ENCODE assay signal across 20 cellular contexts in the genomic region with DNA sequence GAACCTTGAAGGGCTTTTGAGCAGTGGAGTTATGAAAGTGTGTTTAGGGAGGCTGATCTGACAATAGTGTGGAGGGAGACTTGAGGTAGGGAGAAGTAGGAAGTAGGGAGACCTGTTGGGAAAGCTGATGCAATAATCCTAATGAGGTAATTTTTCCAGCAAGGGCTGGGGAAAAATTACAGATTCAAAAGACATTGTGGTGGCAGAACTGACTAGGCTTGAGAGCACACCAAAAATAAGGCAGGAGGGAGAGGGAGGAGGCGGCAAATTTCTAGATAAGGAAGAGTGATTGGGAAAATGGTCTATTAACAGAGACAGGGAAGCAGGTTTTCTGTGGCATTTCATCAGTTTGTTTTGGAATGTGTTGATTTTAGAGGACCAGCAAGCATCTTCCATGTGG. TPM values are rescaled to one million over a fixed set of nuclear protein-coding genes. Genes with fewer than 3 reads are reported as not detected.
DNase-seq lines count a peak whose midpoint lies in the region; ATAC-seq, FAIRE-seq and TF ChIP-seq lines count a peak whose summit lies in the region.
"Had no signal": no experiment of that assay in that cellular context is flagged by ENCODE, and none has a peak within 500 bp of the region (broad histone marks: within the 10 kb centered on the region; RNA-seq: fewer than 3 reads in every experiment).

No MANE protein-coding gene starts in this region.

- no peak overlapping the region for H3K9ac ChIP-seq in kidney (ENCODE audit: low read length in 2 of 2)

- H3K36me3 ChIP-seq in kidney (ENCODE audit: control insufficient read depth in 1 of 2, insufficient read depth in 2 of 2, low read length in 2 of 2), result no peaks in the 10 kb centered on the region
- H3K36me3 ChIP-seq: adrenal gland, gastrocnemius medialis, SJCRH30 had no signal

- H3K9me3 ChIP-seq in kidney (ENCODE audit: control insufficient read depth in 1 of 2, low read length in 2 of 2), result no peaks in the 10 kb centered on the region
- H3K9me3 ChIP-seq: adrenal gland, gastrocnemius medialis, SJCRH30 had no signal

- no peak for FAIRE-seq in kidney (lab: Jason Lieb, UNC)
- FAIRE-seq: GM18507 had no signal

- H3K36me3 Mint-ChIP-seq in stimulated activated naive CD8-positive, alpha-beta T cell treated with anti-CD3 and anti-CD28 coated beads, Interleukin-15, Interleukin-2, amounts not matched to agents 100 ng/mL and 50 ng/mL, for 24 hours (ENCODE audit: low read depth), result no peaks in the 10 kb centered on the region
- no peaks in the 10 kb centered on the region for H3K36me3 Mint-ChIP-seq in glutamatergic neuron (ENCODE audit: unreplicated experiment)

- no peak for ATAC-seq in stimulated activated naive CD8-positive, alpha-beta T cell treated with anti-CD3 and anti-CD28 coated beads, Interleukin-15, amount 100 ng/mL, for 72 hours
- no peak for ATAC-seq in GM21786 (IDR thresholded peaks at IDR 0.05; ENCODE audit: unreplicated experiment)
- ATAC-seq: activated CD4-positive, CD25-positive, alpha-beta regulatory T cell treated with anti-CD3 and anti-CD28 coated beads, Interleukin-2, amount 50 U/mL, for 24 hours; gastrocnemius medialis; right cardiac atrium had no signal

- no peaks in the 10 kb centered on the region for H3K4me1 ChIP-seq in kidney (ENCODE audit: control insufficient read depth in 1 of 2, insufficient read depth in 1 of 2, low read depth in 1 of 2, low read length in 2 of 2)
- H3K4me1 ChIP-seq: adrenal gland, gastrocnemius medialis, SJCRH30 had no signal

- intact Hi-C loops in kidney (cut with DNase I), result no loop called here

- peaks cover 28% of the 10 kb centered on the region for H3K4me1 Mint-ChIP-seq in stimulated activated naive CD8-positive, alpha-beta T cell treated with anti-CD3 and anti-CD28 coated beads, Interleukin-15, Interleukin-2, amounts not matched to agents 100 ng/mL and 50 ng/mL, for 24 hours (ENCODE audit: low read depth)
- H3K4me1 Mint-ChIP-seq in stimulated activated naive CD8-positive, alpha-beta T cell treated with anti-CD3 and anti-CD28 coated beads, Interleukin-15, amount 100 ng/mL, for 72 hours, result peaks cover 33% of the 10 kb centered on the region
- peaks cover 14% of the 10 kb centered on the region for H3K4me1 Mint-ChIP-seq in glutamatergic neuron (ENCODE audit: low read depth, unreplicated experiment)

- no peak for DNase-seq in stimulated activated naive CD8-positive, alpha-beta T cell treated with anti-CD3 and anti-CD28 coated beads, Interleukin-15, amount 100 ng/mL, for 72 hours
- DNase-seq in glutamatergic neuron (no peak), iPS-NIHi11 (ENCODE audit: low spot score) (no peak), kidney (no peak)
- DNase-seq: activated effector memory CD4-positive, alpha-beta T cell treated with Interleukin-2 at 50 U/mL for 16 hours; adrenal gland; DMS79 treated with DMSO at 0.1 percent for 48 hours; gastrocnemius medialis; NCI-H1930; NCI-H510A treated with DMSO at 0.1 percent for 48 hours; right cardiac atrium; SJCRH30 had no signal

- H3K9me3 Mint-ChIP-seq in stimulated activated naive CD8-positive, alpha-beta T cell treated with anti-CD3 and anti-CD28 coated beads, Interleukin-15, Interleukin-2, amounts not matched to agents 100 ng/mL and 50 ng/mL, for 24 hours, result no peaks in the 10 kb centered on the region
- H3K9me3 Mint-ChIP-seq in stimulated activated naive CD8-positive, alpha-beta T cell treated with anti-CD3 and anti-CD28 coated beads, Interleukin-15, amount 100 ng/mL, for 72 hours, result no peaks in the 10 kb centered on the region
- peaks cover 9% of the 10 kb centered on the region for H3K9me3 Mint-ChIP-seq in glutamatergic neuron (ENCODE audit: unreplicated experiment)
- H3K9me3 Mint-ChIP-seq: neural crest cell had no signal

- TF ChIP-seq CTCF in glutamatergic neuron (IDR thresholded peaks at IDR 0.05; ENCODE audit: partially characterized antibody, unreplicated experiment), result no peak
- TF ChIP-seq CTCF in kidney (IDR thresholded peaks at IDR 0.05; ENCODE audit: borderline replicate concordance, extremely low read depth, insufficient read depth), result no peak

- no peak overlapping the region for H3K4me3 ChIP-seq in kidney (ENCODE audit: low read length in 2 of 2)
- H3K4me3 ChIP-seq: adrenal gland, gastrocnemius medialis, lung, SJCRH30 had no signal

- H3K4me3 Mint-ChIP-seq in stimulated activated naive CD8-positive, alpha-beta T cell treated with anti-CD3 and anti-CD28 coated beads, Interleukin-15, Interleukin-2, amounts not matched to agents 100 ng/mL and 50 ng/mL, for 24 hours, result no peak overlapping the region
- H3K4me3 Mint-ChIP-seq in stimulated activated naive CD8-positive, alpha-beta T cell treated with anti-CD3 and anti-CD28 coated beads, Interleukin-15, amount 100 ng/mL, for 72 hours, result no peak overlapping the region
- H3K4me3 Mint-ChIP-seq in glutamatergic neuron (ENCODE audit: unreplicated experiment), result peak overlapping the region; percentile 17
- H3K4me3 Mint-ChIP-seq: CD14-positive monocyte, neural crest cell had no signal

- peaks cover 31% of the 10 kb centered on the region for H3K27me3 Mint-ChIP-seq in stimulated activated naive CD8-positive, alpha-beta T cell treated with anti-CD3 and anti-CD28 coated beads, Interleukin-15, Interleukin-2, amounts not matched to agents 100 ng/mL and 50 ng/mL, for 24 hours
- peaks cover 22% of the 10 kb centered on the region for H3K27me3 Mint-ChIP-seq in stimulated activated naive CD8-positive, alpha-beta T cell treated with anti-CD3 and anti-CD28 coated beads, Interleukin-15, amount 100 ng/mL, for 72 hours
- H3K27me3 Mint-ChIP-seq in glutamatergic neuron (ENCODE audit: unreplicated experiment), result peaks cover 29% of the 10 kb centered on the region

- H3K27ac ChIP-seq in kidney (ENCODE audit: low read depth in 2 of 2, low read length in 2 of 2), result no peak overlapping the region
- H3K27ac ChIP-seq: adrenal gland, gastrocnemius medialis, SJCRH30 had no signal

- H3K27ac Mint-ChIP-seq in stimulated activated naive CD8-positive, alpha-beta T cell treated with anti-CD3 and anti-CD28 coated beads, Interleukin-15, Interleukin-2, amounts not matched to agents 100 ng/mL and 50 ng/mL, for 24 hours, result peak overlapping the region; percentile 2
- H3K27ac Mint-ChIP-seq in stimulated activated naive CD8-positive, alpha-beta T cell treated with anti-CD3 and anti-CD28 coated beads, Interleukin-15, amount 100 ng/mL, for 72 hours, result no peak overlapping the region
- H3K27ac Mint-ChIP-seq in glutamatergic neuron (ENCODE audit: unreplicated experiment), result peak overlapping the region; percentile 19
- H3K27ac Mint-ChIP-seq: CD14-positive monocyte had no signal

RNA-seq across cellular contexts. Expression of gene PRRT1, which starts 5.5 kb away (rescaled TPM):
- total RNA-seq in glutamatergic neuron (ENCODE audit: unreplicated experiment) (5.1 TPM), kidney (2.4 TPM)
- 4.0 TPM for polyA plus RNA-seq in kidney (ENCODE audit: insufficient read depth, low read depth, low replicate concordance)
- total RNA-seq: T-helper 2 cell treated with Interferon-gamma antibody and Interleukin-4, amounts not matched to agents 100 ng/mL and 5 ng/mL, for 36 hours had no signal
- polyA plus RNA-seq: CD14-positive monocyte had no signal

RNA-seq across cellular contexts. Expression of gene PPT2, which starts 7.7 kb away (rescaled TPM):
- total RNA-seq in glutamatergic neuron (ENCODE audit: unreplicated experiment) (55.1 TPM), kidney (23.0 TPM)
- 20.3 TPM for polyA plus RNA-seq in kidney (ENCODE audit: insufficient read depth, low read depth, low replicate concordance)

RNA-seq across cellular contexts. Expression of gene FKBPL, which starts 16.2 kb away (rescaled TPM):
- 4.7 TPM for total RNA-seq in glutamatergic neuron (ENCODE audit: unreplicated experiment)
- total RNA-seq in kidney, result 4.8 TPM
- polyA plus RNA-seq in kidney (ENCODE audit: insufficient read depth, low read depth, low replicate concordance), result 5.7 TPM

RNA-seq across cellular contexts. Expression of gene EGFL8, which starts 18.1 kb away (rescaled TPM):
- total RNA-seq in glutamatergic neuron (ENCODE audit: unreplicated experiment) (23.0 TPM), kidney (18.3 TPM)
- polyA plus RNA-seq in kidney (ENCODE audit: insufficient read depth, low read depth, low replicate concordance), result 15.0 TPM

RNA-seq across cellular contexts. Expression of gene ATF6B, which starts 18.2 kb away (rescaled TPM):
- total RNA-seq in glutamatergic neuron (ENCODE audit: unreplicated experiment) (79.5 TPM), kidney (104 TPM)
- 40.3 TPM for polyA plus RNA-seq in kidney (ENCODE audit: insufficient read depth, low read depth, low replicate concordance)

Comparison
In these comparisons a context has a peak if more than half of its experiments do, and no peak if none do; other contexts are left out.
1. H3K27ac Mint-ChIP-seq: peak in stimulated activated naive CD8-positive, alpha-beta T cell treated with anti-CD3 and anti-CD28 coated beads, Interleukin-15, Interleukin-2, amounts not matched to agents 100 ng/mL and 50 ng/mL, for 24 hours (single experiment) and glutamatergic neuron (single experiment); none in stimulated activated naive CD8-positive, alpha-beta T cell treated with anti-CD3 and anti-CD28 coated beads, Interleukin-15, amount 100 ng/mL, for 72 hours (0 of 2).